In the genomic region with DNA sequence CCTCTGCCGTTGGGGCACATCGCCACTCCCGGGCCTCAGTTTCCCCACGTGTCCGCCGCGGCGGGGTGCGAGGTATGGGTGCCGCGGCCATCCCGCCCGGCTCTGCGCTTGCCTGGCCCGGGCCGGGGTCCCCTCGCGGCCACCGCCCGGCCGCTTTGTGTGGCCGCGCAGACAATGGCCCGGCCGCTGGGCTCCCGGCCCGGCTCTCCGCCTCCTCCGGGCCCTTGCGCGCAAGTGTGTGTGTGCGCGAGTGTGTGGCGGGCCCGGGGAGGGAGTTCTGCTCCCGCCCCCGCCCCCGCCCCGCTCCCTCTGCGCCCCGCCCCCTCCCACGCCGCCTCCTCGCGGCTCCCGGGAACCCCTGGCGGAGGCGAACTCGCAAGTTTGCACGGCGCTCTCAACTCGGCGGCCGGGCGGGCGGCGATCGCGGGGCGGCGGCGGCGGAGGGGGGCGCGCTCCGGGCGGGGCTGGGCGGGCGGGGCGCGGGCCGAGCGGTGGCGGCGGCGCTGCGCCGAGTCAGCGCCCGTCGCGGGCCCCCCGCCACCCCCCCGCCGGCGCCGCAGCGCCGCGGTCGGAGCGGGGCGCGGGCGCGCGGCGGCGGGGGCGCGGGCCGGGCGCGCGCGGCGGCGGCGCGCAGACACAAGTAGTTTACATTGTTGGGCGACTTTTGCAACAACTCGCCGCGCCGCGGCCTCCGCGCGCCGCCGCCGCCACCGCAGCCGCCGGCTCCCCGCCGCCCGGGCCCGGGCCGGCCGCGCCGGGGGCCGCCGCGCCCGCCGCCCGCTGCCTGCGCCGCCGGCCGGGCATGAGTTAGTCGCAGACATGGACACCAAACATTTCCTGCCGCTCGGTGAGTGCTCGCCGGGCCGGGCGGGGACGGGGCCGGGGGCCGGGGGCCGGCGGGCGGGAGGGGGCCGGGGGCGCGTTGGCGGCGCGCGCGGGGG, we compare ENCODE assay signal across 8 cellular contexts. TPM values are rescaled to one million over a fixed set of nuclear protein-coding genes. Genes with fewer than 3 reads are reported as not detected.
DNase-seq lines count a peak whose midpoint lies in the region; ATAC-seq and TF ChIP-seq lines count a peak whose summit lies in the region.

A gene (plus strand): TSS at position 643 of the 941 bp plus-strand sequence. CDS start 177 bp downstream, at position 820.

- peak within 1 kb of the TSS; percentile 74 for H3K4me3 Mint-ChIP-seq in Caco-2 (ENCODE audit: unreplicated experiment)
- H3K4me3 Mint-ChIP-seq in activated naive CD8-positive, alpha-beta T cell = peak within 1 kb of the TSS; percentile 76

- peak in 1 of 2 experiments; percentile 46 for TF ChIP-seq CTCF in Caco-2 (IDR thresholded peaks at IDR 0.05; ENCODE audit: insufficient read depth in 1 of 2, low read depth in 1 of 2, low read length in 1 of 2, severe bottlenecking in 1 of 2, unreplicated experiment in 1 of 2)
- peak; percentile 67 for TF ChIP-seq CTCF in neutrophil (IDR thresholded peaks at IDR 0.05)
- peak; percentile 7 for TF ChIP-seq CTCF in thoracic aorta (IDR thresholded peaks at IDR 0.05)

- H3K27me3 Mint-ChIP-seq in Caco-2 (ENCODE audit: insufficient read depth, unreplicated experiment) = no peaks in the 10 kb centered on the region
- no peaks in the 10 kb centered on the region for H3K27me3 Mint-ChIP-seq in activated naive CD8-positive, alpha-beta T cell

- H3K4me1 ChIP-seq in Caco-2 = peaks cover 53% of the 10 kb centered on the region
- peaks cover 35% of the 10 kb centered on the region for H3K4me1 ChIP-seq in SJSA1 (replicated peaks)
- peaks cover 51 to 58% of the 10 kb centered on the region in 2 experiments for H3K4me1 ChIP-seq in neutrophil (ENCODE audit: control insufficient read depth in 1 of 2, insufficient read depth in 1 of 2, low read depth in 1 of 2, low read length in 1 of 2)
- H3K4me1 ChIP-seq in thoracic aorta (ENCODE audit: control insufficient read depth in 1 of 2, low read depth in 2 of 2) = peaks cover 43 to 64% of the 10 kb centered on the region in 2 donors

- H3K36me3 Mint-ChIP-seq in Caco-2 (ENCODE audit: insufficient read depth, unreplicated experiment) = peaks cover 7% of the 10 kb centered on the region
- no peaks in the 10 kb centered on the region for H3K36me3 Mint-ChIP-seq in activated naive CD8-positive, alpha-beta T cell

- H3K9me3 ChIP-seq in Caco-2 (no peaks in the 10 kb centered on the region), SJSA1 (replicated peaks) (peaks cover 6% of the 10 kb centered on the region; the same call in 1 of the 2 replicates), neutrophil (no peaks in the 10 kb centered on the region), thoracic aorta (no peaks in the 10 kb centered on the region)

- ATAC-seq in thoracic aorta (ENCODE audit: insufficient number of reproducible peaks, low FRiP score, low read depth) (peak; percentile 42), HG03457 (IDR thresholded peaks at IDR 0.05; ENCODE audit: unreplicated experiment) (no peak)

- H3K4me3 ChIP-seq in Caco-2 (ENCODE audit: low read depth, low read length) (peak within 1 kb of the TSS; percentile 93), SJSA1 (peak within 1 kb of the TSS; percentile 82), neutrophil (ENCODE audit: low read depth in 1 of 2, low read length in 1 of 2) (peak within 1 kb of the TSS; percentile 92), thoracic aorta (peak within 1 kb of the TSS; percentile 91)

- DNase-seq in Caco-2 (peak; percentile 90 to 93), HT1080 (ENCODE audit: low read depth) (peak; percentile 34), SJSA1 (ENCODE audit: low read depth in 1 of 2, low spot score in 2 of 2) (peak; percentile 61 to 85), globus pallidus (ENCODE audit: low spot score) (peak; percentile 81), thoracic aorta (ENCODE audit: low spot score) (no peak)

- CTCF ChIA-PET in Caco-2 (lab: Charles Lee) = interaction anchor here (1.0 to 1.4 kb wide), 2 partner anchors 117 to 155 kb away, joined by 4 to 5 read pairs; no protein-coding TSS in a partner anchor

- peak within 1 kb of the TSS; percentile 66 for H3K27ac Mint-ChIP-seq in Caco-2 (ENCODE audit: unreplicated experiment)
- no peak within 1 kb of the TSS for H3K27ac Mint-ChIP-seq in activated naive CD8-positive, alpha-beta T cell

- POLR2A ChIA-PET in Caco-2 (lab: Charles Lee) = interaction anchor here (0.6 to 1.4 kb wide), 3 partner anchors 8 to 161 kb away, joined by 4 to 7 read pairs (median 5); a partner anchor contains a TSS

- intact Hi-C loops in Caco-2 (cut with micrococcal nuclease; ENCODE audit: unreplicated experiment) = loop anchor here (2.0 to 5.0 kb wide), 3 partner anchors 116 to 259 kb away; a partner anchor contains a TSS

- H3K36me3 ChIP-seq in Caco-2 (ENCODE audit: control insufficient read depth, insufficient read depth, low read length) (no peaks in the 10 kb centered on the region; the same call in 1 of the 2 replicates), SJSA1 (peaks cover 3% of the 10 kb centered on the region; the same call in 1 of the 2 replicates), neutrophil (no peaks in the 10 kb centered on the region), thoracic aorta (no peaks in the 10 kb centered on the region)

- no peaks in the 10 kb centered on the region for H3K9me3 Mint-ChIP-seq in Caco-2 (ENCODE audit: unreplicated experiment)
- H3K9me3 Mint-ChIP-seq in activated naive CD8-positive, alpha-beta T cell (ENCODE audit: low read depth) = no peaks in the 10 kb centered on the region

- H3K27me3 ChIP-seq in Caco-2 (replicated peaks; ENCODE audit: control insufficient read depth, insufficient read depth, low read length) (no peaks in the 10 kb centered on the region), SJSA1 (replicated peaks) (no peaks in the 10 kb centered on the region), neutrophil (peaks cover 34% of the 10 kb centered on the region), thoracic aorta (replicated peaks; ENCODE audit: insufficient read depth) (no peaks in the 10 kb centered on the region)

- peak within 1 kb of the TSS; percentile 74 for H3K27ac ChIP-seq in SJSA1
- H3K27ac ChIP-seq in neutrophil = peak within 1 kb of the TSS; percentile 94
- H3K27ac ChIP-seq in thoracic aorta = peak within 1 kb of the TSS; percentile 93 to 96

- peaks cover 20% of the 10 kb centered on the region for H3K4me1 Mint-ChIP-seq in Caco-2 (ENCODE audit: low read depth, unreplicated experiment)
- peaks cover 4% of the 10 kb centered on the region for H3K4me1 Mint-ChIP-seq in activated naive CD8-positive, alpha-beta T cell (ENCODE audit: low read depth)

- no TSS peak for BruUV-seq in Caco-2 (replicated peaks; lab: Mats Ljungman, UMichigan)

RNA-seq across cellular contexts. Expression of the gene that starts here (rescaled TPM):
- total RNA-seq in Caco-2 (2022) = 63.8 and 69.1 TPM in 2 replicates
- 15.5 and 19.1 TPM in 2 replicates for total RNA-seq in HT1080 (2014; rRNA removed; shearing (Covaris generic))
- polyA plus RNA-seq in HT1080 (2015; cell fraction: cytosol; rRNA removed) = 13.4 and 13.8 TPM in 2 replicates
- 10.6 and 11.3 TPM in 2 replicates for polyA plus RNA-seq in HT1080 (2015; cell fraction: nucleus; rRNA removed)
- total RNA-seq in SJSA1 (2014; rRNA removed; shearing (Covaris generic)) = 12.2 and 15.7 TPM in 2 replicates
- total RNA-seq in thoracic aorta = 10 to 100 TPM; 45.4 to 58.1 TPM
